ENCODE assay signal across 1 cellular context in the genomic region with DNA sequence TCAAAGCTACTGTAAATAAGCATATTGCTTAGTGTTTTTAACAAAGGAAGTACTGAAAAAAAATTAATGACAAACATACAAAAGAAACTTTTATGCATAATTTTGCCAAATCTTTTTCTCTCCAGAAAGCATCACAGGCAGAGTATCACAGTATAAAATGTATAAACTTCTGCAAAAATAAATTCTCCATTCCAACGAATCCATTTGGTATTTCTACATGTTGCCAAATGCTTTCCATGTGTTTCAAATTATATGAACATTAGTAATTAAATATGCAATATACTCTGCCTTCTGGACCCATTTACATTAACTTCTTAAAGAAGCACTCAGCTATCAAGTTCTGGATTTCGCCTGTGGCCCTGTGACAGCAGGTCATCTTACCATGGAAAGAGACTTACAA.
TF ChIP-seq lines count a peak whose summit lies in the region.

No MANE protein-coding gene starts in this region.

TF ChIP-seq in IMR-90, 13 proteins besides CTCF, POLR2A, EP300 and RAD21:
- TF ChIP-seq CHD1 (IDR thresholded peaks at IDR 0.05; ENCODE audit: low read depth, low read length) (no peak), FOS (IDR thresholded peaks at IDR 0.05; ENCODE audit: low read depth, low read length) (no peak), CEBPB (IDR thresholded peaks at IDR 0.05; ENCODE audit: low read depth, low read length) (no peak), BHLHE40 (IDR thresholded peaks at IDR 0.05; ENCODE audit: low read depth, low read length) (no peak), MXI1 (IDR thresholded peaks at IDR 0.05; ENCODE audit: borderline replicate concordance, low read depth, low read length) (no peak), RFX5 (IDR thresholded peaks at IDR 0.05; ENCODE audit: low read depth, low read length) (no peak), MAFK (IDR thresholded peaks at IDR 0.05; ENCODE audit: low read depth, low read length) (no peak)
- TF ChIP-seq, protein P1, sequence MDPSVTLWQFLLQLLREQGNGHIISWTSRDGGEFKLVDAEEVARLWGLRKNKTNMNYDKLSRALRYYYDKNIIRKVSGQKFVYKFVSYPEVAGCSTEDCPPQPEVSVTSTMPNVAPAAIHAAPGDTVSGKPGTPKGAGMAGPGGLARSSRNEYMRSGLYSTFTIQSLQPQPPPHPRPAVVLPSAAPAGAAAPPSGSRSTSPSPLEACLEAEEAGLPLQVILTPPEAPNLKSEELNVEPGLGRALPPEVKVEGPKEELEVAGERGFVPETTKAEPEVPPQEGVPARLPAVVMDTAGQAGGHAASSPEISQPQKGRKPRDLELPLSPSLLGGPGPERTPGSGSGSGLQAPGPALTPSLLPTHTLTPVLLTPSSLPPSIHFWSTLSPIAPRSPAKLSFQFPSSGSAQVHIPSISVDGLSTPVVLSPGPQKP (IDR thresholded peaks at IDR 0.05; ENCODE audit: borderline replicate concordance, low read depth, low read length) = no peak
